Comparison of ENCODE assay signal across 1 cellular context in the genomic region with DNA sequence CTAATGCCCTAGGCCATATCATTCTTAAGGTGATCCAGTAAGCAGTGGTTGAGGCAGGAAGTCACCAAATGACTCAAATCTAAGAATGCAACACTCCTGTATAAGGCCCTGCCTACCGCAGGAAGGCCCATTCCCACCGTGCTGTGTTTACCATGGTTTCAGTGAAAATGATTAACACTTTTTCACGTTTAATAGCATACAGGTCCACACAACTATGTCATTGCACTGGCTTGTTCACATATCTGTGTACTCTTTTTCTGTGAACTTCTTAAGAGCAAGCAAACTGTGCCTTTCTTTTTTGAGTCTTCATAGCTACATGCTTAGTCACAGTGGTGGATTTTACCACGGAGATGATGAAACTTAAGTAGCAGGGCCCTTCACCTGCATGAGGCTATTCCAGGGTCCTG.
TF ChIP-seq lines count a peak whose summit lies in the region.

No MANE protein-coding gene starts in this region.

TF ChIP-seq in WTC11, 78 proteins besides CTCF, POLR2A, EP300 and RAD21 (continued from another document):
- TF ChIP-seq, protein P1, sequence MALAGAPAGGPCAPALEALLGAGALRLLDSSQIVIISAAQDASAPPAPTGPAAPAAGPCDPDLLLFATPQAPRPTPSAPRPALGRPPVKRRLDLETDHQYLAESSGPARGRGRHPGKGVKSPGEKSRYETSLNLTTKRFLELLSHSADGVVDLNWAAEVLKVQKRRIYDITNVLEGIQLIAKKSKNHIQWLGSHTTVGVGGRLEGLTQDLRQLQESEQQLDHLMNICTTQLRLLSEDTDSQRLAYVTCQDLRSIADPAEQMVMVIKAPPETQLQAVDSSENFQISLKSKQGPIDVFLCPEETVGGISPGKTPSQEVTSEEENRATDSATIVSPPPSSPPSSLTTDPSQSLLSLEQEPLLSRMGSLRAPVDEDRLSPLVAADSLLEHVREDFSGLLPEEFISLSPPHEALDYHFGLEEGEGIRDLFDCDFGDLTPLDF (CRISPR knock-in tag; IDR thresholded peaks at IDR 0.05) = no peak
- no peak for TF ChIP-seq SP1 (CRISPR knock-in tag; conservative IDR thresholded peaks at IDR 0.05)
- no peak for TF ChIP-seq NFATC4 (CRISPR knock-in tag; IDR thresholded peaks at IDR 0.05)
